In genomic region chr5:115313052-115313451, GRCh38 we compare ENCODE assay signal across 19 cellular contexts. TPM values are rescaled to one million over a fixed set of nuclear protein-coding genes. Genes with fewer than 3 reads are reported as not detected.
DNase-seq lines count a peak whose midpoint lies in the region; ATAC-seq and TF ChIP-seq lines count a peak whose summit lies in the region.
"Had no signal": no experiment of that assay in that cellular context is flagged by ENCODE, and none has a peak within 500 bp of the region (broad histone marks: within the 10 kb centered on the region; RNA-seq: fewer than 3 reads in every experiment).

No MANE protein-coding gene starts in this region.

- 0 out of 2 replicates have a peak, but pooled peaks have one; percentile 13 for TF ChIP-seq CTCF in HEK293 (tag by site-specific recombination; IDR thresholded peaks at IDR 0.05)
- peak; percentile 43 for TF ChIP-seq CTCF in endodermal cell (conservative IDR thresholded peaks at IDR 0.05)
- no peak for TF ChIP-seq CTCF in vagina (IDR thresholded peaks at IDR 0.05)

- H3K36me3 ChIP-seq in HEK293 (ENCODE audit: control insufficient read depth in 2 of 2, insufficient read depth in 1 of 2, low read length in 2 of 2) (no peaks in the 10 kb centered on the region), endodermal cell (ENCODE audit: control insufficient read depth, insufficient read depth, low read length) (no peaks in the 10 kb centered on the region), vagina (no peaks in the 10 kb centered on the region)
- H3K36me3 ChIP-seq: BLaER1 treated with 17β-estradiol and CSF1 and Interleukin-3, amounts not matched to agents 10 nM and 100 nM; MG63 had no signal

- H3K9me3 ChIP-seq in HEK293 (ENCODE audit: control insufficient read depth, insufficient read depth, low read depth, low read length) (no peaks in the 10 kb centered on the region), endodermal cell (ENCODE audit: control insufficient read depth, low read length) (no peaks in the 10 kb centered on the region), vagina (no peaks in the 10 kb centered on the region)
- H3K9me3 ChIP-seq: BLaER1 treated with 17β-estradiol and CSF1 and Interleukin-3, amounts not matched to agents 10 nM and 100 nM; MG63 had no signal

- H3K9ac ChIP-seq in endodermal cell (ENCODE audit: extremely low read depth, low read length, poor library complexity, severe bottlenecking), result no peak overlapping the region
- H3K9ac ChIP-seq: BLaER1 treated with 17β-estradiol and CSF1 and Interleukin-3, amounts not matched to agents 10 nM and 100 nM had no signal

- 89% methylated on average over 2 of the region's 2 CpGs; no CpG with 5 or more reads in 1 of the 2 experiments for WGBS in endodermal cell (ENCODE audit: insufficient coverage in 1 of 2, insufficient read length in 1 of 2), 2 experiments

- ATAC-seq in GM18511 (IDR thresholded peaks at IDR 0.05; ENCODE audit: unreplicated experiment), result no peak
- ATAC-seq: CD8-positive, alpha-beta T cell; T-helper 17 cell had no signal

- no peak overlapping the region for H3K4me3 Mint-ChIP-seq in endodermal cell
- no peak overlapping the region for H3K4me3 Mint-ChIP-seq in activated CD4-positive, alpha-beta T cell treated with anti-CD3 and anti-CD28 coated beads, Interleukin-2, amount 10 ng/mL, durations not matched to agents 7 days and 5 days
- H3K4me3 Mint-ChIP-seq: CD8-positive, alpha-beta T cell; T-helper 17 cell had no signal

- H3K27me3 Mint-ChIP-seq in endodermal cell (ENCODE audit: insufficient read depth), result no peaks in the 10 kb centered on the region
- H3K27me3 Mint-ChIP-seq in activated CD4-positive, alpha-beta T cell treated with anti-CD3 and anti-CD28 coated beads, Interleukin-2, amount 10 ng/mL, durations not matched to agents 7 days and 5 days, result peaks cover 47% of the 10 kb centered on the region

- no peak overlapping the region for H3K27ac Mint-ChIP-seq in endodermal cell
- no peak overlapping the region for H3K27ac Mint-ChIP-seq in activated CD4-positive, alpha-beta T cell treated with anti-CD3 and anti-CD28 coated beads, Interleukin-2, amount 10 ng/mL, durations not matched to agents 7 days and 5 days
- H3K27ac Mint-ChIP-seq: CD8-positive, alpha-beta T cell; T-helper 17 cell had no signal

- peaks cover 15% of the 10 kb centered on the region for H3K4me1 Mint-ChIP-seq in endodermal cell
- H3K4me1 Mint-ChIP-seq in activated CD4-positive, alpha-beta T cell treated with anti-CD3 and anti-CD28 coated beads, Interleukin-2, amount 10 ng/mL, durations not matched to agents 7 days and 5 days, result no peaks in the 10 kb centered on the region
- H3K4me1 Mint-ChIP-seq: T-helper 17 cell had no signal

- H3K27me3 ChIP-seq in endodermal cell (ENCODE audit: control insufficient read depth, insufficient read depth, low read length, poor library complexity, severe bottlenecking), result no peaks in the 10 kb centered on the region
- H3K27me3 ChIP-seq in vagina, result no peaks in the 10 kb centered on the region
- H3K27me3 ChIP-seq: BLaER1 treated with 17β-estradiol and CSF1 and Interleukin-3, amounts not matched to agents 10 nM and 100 nM; MG63 had no signal

- H3K27ac ChIP-seq in HEK293 (ENCODE audit: extremely low read depth, low read depth, low read length) (no peak overlapping the region), endodermal cell (ENCODE audit: low read depth, low read length) (no peak overlapping the region), vagina (no peak overlapping the region)
- H3K27ac ChIP-seq: BLaER1 treated with 17β-estradiol and CSF1 and Interleukin-3, amounts not matched to agents 10 nM and 100 nM; SK-N-MC had no signal

- CTCF ChIA-PET in HEK293 (lab: Yijun Ruan, JAX), result interaction anchor here (1.1 to 10.6 kb wide), 2 partner anchors 40 to 260 kb away, joined by 3 to 151 read pairs; no protein-coding TSS in a partner anchor
- CTCF ChIA-PET in activated CD4-positive, alpha-beta T cell treated with anti-CD3 and anti-CD28 coated beads, Interleukin-2, amount 10 ng/mL, durations not matched to agents 7 days and 5 days (lab: Charles Lee), result no interaction called here

- intact Hi-C loops in posterior cingulate gyrus (cut with DNase I) (no loop called here), vagina (cut with DNase I) (loop anchor here (5.0 kb wide), 1 partner anchor 274 kb away; no protein-coding TSS in a partner anchor)

- H3K4me1 ChIP-seq in HEK293 (ENCODE audit: control insufficient read depth, insufficient read depth, low read length), result no peaks in the 10 kb centered on the region
- no peaks in the 10 kb centered on the region for H3K4me1 ChIP-seq in endodermal cell (ENCODE audit: control insufficient read depth, insufficient read depth, low read length)
- no peaks in the 10 kb centered on the region for H3K4me1 ChIP-seq in vagina

- DNase-seq in ELR (ENCODE audit: low read depth) (peak; percentile 15), SK-MEL-5 (ENCODE audit: low read depth, low spot score) (peak; percentile 18), endodermal cell (no peak), posterior cingulate gyrus (no peak), vagina (ENCODE audit: extremely low spot score in 2 of 2) (no peak)
- no peak for DNase-seq in activated CD4-positive, alpha-beta T cell treated with anti-CD3 and anti-CD28 coated beads, Interleukin-2, amount 10 ng/mL, durations not matched to agents 7 days and 5 days
- DNase-seq: ACHN, GF-D8, MG63, NCI-H1048, NCI-H1417 treated with DMSO at 0.1 percent for 48 hours, NCI-H187, Right ventricle myocardium superior, T-helper 17 cell had no signal

- POLR2A ChIA-PET in HEK293 (lab: Yijun Ruan, JAX), result no interaction called here
- POLR2A ChIA-PET in activated CD4-positive, alpha-beta T cell treated with anti-CD3 and anti-CD28 coated beads, Interleukin-2, amount 10 ng/mL, durations not matched to agents 7 days and 5 days (lab: Charles Lee), result no interaction called here

- TF ChIP-seq POLR2A in vagina (IDR thresholded peaks at IDR 0.05), result no peak

- H3K4me3 ChIP-seq in HEK293 (ENCODE audit: low read depth, low read length) (no peak overlapping the region), endodermal cell (ENCODE audit: low read length) (no peak overlapping the region), vagina (no peak overlapping the region)
- H3K4me3 ChIP-seq: BLaER1 treated with 17β-estradiol and CSF1 and Interleukin-3, amounts not matched to agents 10 nM and 100 nM; MG63; SK-N-MC had no signal

- no peaks in the 10 kb centered on the region for H3K36me3 Mint-ChIP-seq in endodermal cell (ENCODE audit: low read depth)
- no peaks in the 10 kb centered on the region for H3K36me3 Mint-ChIP-seq in activated CD4-positive, alpha-beta T cell treated with anti-CD3 and anti-CD28 coated beads, Interleukin-2, amount 10 ng/mL, durations not matched to agents 7 days and 5 days (ENCODE audit: low read depth)
- H3K36me3 Mint-ChIP-seq: CD8-positive, alpha-beta T cell had no signal

- in situ Hi-C loops in SK-MEL-5 (cut with HindIII; ENCODE audit: low pct_unique_long_range_greater_than_20kb, low sequenced_read_pairs), result no loop called here

- no peaks in the 10 kb centered on the region for H3K9me3 Mint-ChIP-seq in endodermal cell
- H3K9me3 Mint-ChIP-seq in activated CD4-positive, alpha-beta T cell treated with anti-CD3 and anti-CD28 coated beads, Interleukin-2, amount 10 ng/mL, durations not matched to agents 7 days and 5 days, result no peaks in the 10 kb centered on the region
- H3K9me3 Mint-ChIP-seq: CD8-positive, alpha-beta T cell had no signal

TF ChIP-seq in HEK293, 187 proteins besides CTCF, POLR2A, EP300 and RAD21 (continues in another document):
- TF ChIP-seq YY2 (tag by site-specific recombination; IDR thresholded peaks at IDR 0.05) (no peak), ZNF624 (tag by site-specific recombination; IDR thresholded peaks at IDR 0.05) (no peak), ZNF112 (tag by site-specific recombination; IDR thresholded peaks at IDR 0.05) (no peak), ZNF391 (tag by site-specific recombination; IDR thresholded peaks at IDR 0.05; ENCODE audit: borderline replicate concordance, low read depth) (no peak), ZNF24 (tag by site-specific recombination; IDR thresholded peaks at IDR 0.05) (no peak), ZNF654 (tag by site-specific recombination; IDR thresholded peaks at IDR 0.05; ENCODE audit: low read depth) (no peak), ZFP3 (tag by site-specific recombination; IDR thresholded peaks at IDR 0.05; ENCODE audit: low read depth) (no peak), ZNF558 (tag by site-specific recombination; IDR thresholded peaks at IDR 0.05) (no peak), ZNF302 (tag by site-specific recombination; IDR thresholded peaks at IDR 0.05; ENCODE audit: low read depth) (no peak), SETDB1 (IDR thresholded peaks at IDR 0.05; ENCODE audit: insufficient read length, low read length) (no peak), ZNF26 (tag by site-specific recombination; IDR thresholded peaks at IDR 0.05) (no peak), FEZF1 (tag by site-specific recombination; IDR thresholded peaks at IDR 0.05) (no peak)

RNA-seq across cellular contexts. Expression of gene CCDC112, which starts 16.6 kb away (rescaled TPM):
- 9.0 and 10.2 TPM in 2 replicates for total RNA-seq in SK-MEL-5 (2014; rRNA removed; shearing (Covaris generic))
- 4.9 and 5.1 TPM in 2 replicates for polyA plus RNA-seq in SK-MEL-5 (2015; cell fraction: cytosol; rRNA removed)
- polyA plus RNA-seq in SK-MEL-5 (2015; cell fraction: nucleus; rRNA removed), result 2.9 and 4.7 TPM in 2 replicates
- total RNA-seq in endodermal cell, result 1 to 10 TPM; 6.8 to 7.3 TPM
- polyA plus RNA-seq in endodermal cell (2013, experiment 1 of 2), result 15.0 TPM
- polyA plus RNA-seq in endodermal cell (2013, experiment 2 of 2), result 17.1 TPM
- 7.9 TPM for total RNA-seq in vagina
- total RNA-seq in activated CD4-positive, alpha-beta T cell treated with anti-CD3 and anti-CD28 coated beads, Interleukin-2, amount 10 ng/mL, durations not matched to agents 7 days and 5 days, result 1 to 10 TPM; 2.1 to 2.6 TPM

RNA-seq across cellular contexts. Expression of gene PGGT1B, which starts 50.4 kb away (rescaled TPM):
- total RNA-seq in SK-MEL-5 (2014; rRNA removed; shearing (Covaris generic)), result 24.5 and 27.8 TPM in 2 replicates
- polyA plus RNA-seq in SK-MEL-5 (2015; cell fraction: cytosol; rRNA removed), result 4.3 and 9.2 TPM in 2 replicates
- polyA plus RNA-seq in SK-MEL-5 (2015; cell fraction: nucleus; rRNA removed), result 10.1 and 18.5 TPM in 2 replicates
- 10 to 100 TPM; 43.7 to 44.9 TPM for total RNA-seq in endodermal cell
- polyA plus RNA-seq in endodermal cell (2013, experiment 1 of 2), result 14.6 TPM
- 10.3 TPM for polyA plus RNA-seq in endodermal cell (2013, experiment 2 of 2)
- 5.6 TPM for total RNA-seq in vagina
- total RNA-seq in activated CD4-positive, alpha-beta T cell treated with anti-CD3 and anti-CD28 coated beads, Interleukin-2, amount 10 ng/mL, durations not matched to agents 7 days and 5 days, result 10 to 100 TPM; 43.6 to 44.5 TPM

Comparison
In these comparisons a context has a peak if more than half of its experiments do, and no peak if none do; other contexts are left out.
1. DNase-seq: peak in ELR (single experiment) and SK-MEL-5 (single experiment); none in endodermal cell (single experiment), posterior cingulate gyrus (0 of 10), vagina (0 of 2) and activated CD4-positive, alpha-beta T cell treated with anti-CD3 and anti-CD28 coated beads, Interleukin-2, amount 10 ng/mL, durations not matched to agents 7 days and 5 days (single experiment).
2. CTCF ChIP-seq: peak in HEK293 (single experiment) and endodermal cell (single experiment); none in vagina (0 of 3).